In the genomic region with DNA sequence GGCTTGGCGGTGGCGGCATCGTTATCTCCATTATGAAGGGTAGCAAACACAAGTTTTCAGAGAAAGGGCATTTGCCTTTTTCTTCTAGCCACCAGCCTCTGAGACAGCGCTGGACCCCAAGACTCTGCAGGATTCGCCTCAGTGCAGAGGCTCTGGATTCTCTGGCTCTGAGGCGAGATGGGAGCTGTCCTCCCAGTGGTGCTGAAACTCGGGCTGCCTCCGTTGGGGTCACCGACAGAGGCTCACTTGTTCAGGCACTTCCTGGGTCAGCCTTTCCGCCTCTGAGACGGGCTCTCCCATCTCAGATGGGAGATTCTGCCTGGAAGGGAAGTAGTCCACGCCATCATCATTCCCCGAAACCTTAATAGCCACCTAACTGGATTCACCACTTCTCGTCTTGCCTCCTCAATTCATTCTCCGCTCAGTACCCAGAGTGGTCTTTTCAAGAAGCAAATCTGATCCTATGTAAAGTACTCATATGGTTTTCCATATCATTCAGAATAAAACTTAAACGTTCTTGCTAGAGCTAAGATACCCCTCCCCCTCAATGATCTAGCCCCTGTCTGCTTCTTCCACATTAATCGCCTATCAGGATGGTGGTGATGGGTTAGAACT, we compare ENCODE assay signal across 8 cellular contexts.
DNase-seq lines count a peak whose midpoint lies in the region; ATAC-seq and TF ChIP-seq lines count a peak whose summit lies in the region.

No MANE protein-coding gene starts in this region.

- ATAC-seq in natural killer cell = peak in 2 of 3 donors; percentile 52 to 62
- ATAC-seq in natural killer cell treated with Interleukin-12 subunit alpha and Interleukin-12 subunit beta and Interleukin-15 and Interleukin-18, amount 100 ng/mL, for 72 hours = no peak
- no peak for ATAC-seq in activated CD8-positive, alpha-beta memory T cell treated with anti-CD3 and anti-CD28 coated beads, Interleukin-2, amount 10 ng/mL, durations not matched to agents 7 days and 5 days
- peak; percentile 54 to 60 for ATAC-seq in right cardiac atrium
- ATAC-seq in GM18519 (IDR thresholded peaks at IDR 0.05; ENCODE audit: low FRiP score, unreplicated experiment) = no peak
- ATAC-seq in HG03457 (IDR thresholded peaks at IDR 0.05; ENCODE audit: unreplicated experiment) = no peak
- no peak for ATAC-seq in GM19397 (IDR thresholded peaks at IDR 0.05; ENCODE audit: unreplicated experiment)

- no peak for TF ChIP-seq CTCF in natural killer cell (IDR thresholded peaks at IDR 0.05)
- TF ChIP-seq CTCF in thyroid gland (IDR thresholded peaks at IDR 0.05) = no peak

- H3K27me3 ChIP-seq in right cardiac atrium (ENCODE audit: control insufficient read depth, insufficient read depth) (peaks cover 4% of the 10 kb centered on the region), thyroid gland (no peaks in the 10 kb centered on the region)

- peaks cover 52 to 66% of the 10 kb centered on the region in 2 donors for H3K27me3 Mint-ChIP-seq in natural killer cell (ENCODE audit: low read depth in 2 of 2)
- H3K27me3 Mint-ChIP-seq in natural killer cell treated with Interleukin-12 subunit alpha and Interleukin-12 subunit beta and Interleukin-15 and Interleukin-18, amount 100 ng/mL, for 72 hours = peaks cover 36 to 50% of the 10 kb centered on the region in 2 donors
- H3K27me3 Mint-ChIP-seq in activated CD8-positive, alpha-beta memory T cell treated with anti-CD3 and anti-CD28 coated beads, Interleukin-2, amount 10 ng/mL, durations not matched to agents 7 days and 5 days = peaks cover 85% of the 10 kb centered on the region

- no peak for TF ChIP-seq POLR2A in thyroid gland (IDR thresholded peaks at IDR 0.05)

- peaks cover 0 to 5% of the 10 kb centered on the region in 2 donors for H3K4me1 Mint-ChIP-seq in natural killer cell
- peaks cover 4 to 5% of the 10 kb centered on the region in 2 donors for H3K4me1 Mint-ChIP-seq in natural killer cell treated with Interleukin-12 subunit alpha and Interleukin-12 subunit beta and Interleukin-15 and Interleukin-18, amount 100 ng/mL, for 72 hours (ENCODE audit: low read depth in 2 of 2)
- peaks cover 3% of the 10 kb centered on the region for H3K4me1 Mint-ChIP-seq in activated CD8-positive, alpha-beta memory T cell treated with anti-CD3 and anti-CD28 coated beads, Interleukin-2, amount 10 ng/mL, durations not matched to agents 7 days and 5 days

- H3K27ac Mint-ChIP-seq in natural killer cell = no peak overlapping the region
- H3K27ac Mint-ChIP-seq in natural killer cell treated with Interleukin-12 subunit alpha and Interleukin-12 subunit beta and Interleukin-15 and Interleukin-18, amount 100 ng/mL, for 72 hours = no peak overlapping the region
- no peak overlapping the region for H3K27ac Mint-ChIP-seq in activated CD8-positive, alpha-beta memory T cell treated with anti-CD3 and anti-CD28 coated beads, Interleukin-2, amount 10 ng/mL, durations not matched to agents 7 days and 5 days

- peak; percentile 41 for DNase-seq in natural killer cell
- no peak for DNase-seq in natural killer cell treated with Interleukin-12 subunit alpha and Interleukin-12 subunit beta and Interleukin-15 and Interleukin-18, amount 100 ng/mL, for 72 hours (ENCODE audit: low spot score)
- DNase-seq in activated CD8-positive, alpha-beta memory T cell treated with anti-CD3 and anti-CD28 coated beads, Interleukin-2, amount 10 ng/mL, durations not matched to agents 7 days and 5 days = peak; percentile 70
- peak; percentile 37 to 77 (median 73) for DNase-seq in right cardiac atrium
- DNase-seq in thyroid gland = peak; percentile 29 to 57

- H3K27ac ChIP-seq in right cardiac atrium (ENCODE audit: low read length) = no peak overlapping the region
- H3K27ac ChIP-seq in thyroid gland = no peak overlapping the region

- H3K4me3 ChIP-seq in right cardiac atrium (ENCODE audit: low read length) (no peak overlapping the region), thyroid gland (replicated peaks in 1 of 3) (no peak overlapping the region)

- WGBS in right cardiac atrium = 16% methylated on average over 17 of the region's 17 CpGs
- WGBS in thyroid gland, 2 donors = 16 to 20% methylated on average over 14 to 16 of the region's 17 CpGs

- H3K4me3 Mint-ChIP-seq in natural killer cell = no peak overlapping the region
- no peak overlapping the region for H3K4me3 Mint-ChIP-seq in natural killer cell treated with Interleukin-12 subunit alpha and Interleukin-12 subunit beta and Interleukin-15 and Interleukin-18, amount 100 ng/mL, for 72 hours
- no peak overlapping the region for H3K4me3 Mint-ChIP-seq in activated CD8-positive, alpha-beta memory T cell treated with anti-CD3 and anti-CD28 coated beads, Interleukin-2, amount 10 ng/mL, durations not matched to agents 7 days and 5 days

- no peaks in the 10 kb centered on the region for H3K9me3 Mint-ChIP-seq in natural killer cell
- no peaks in the 10 kb centered on the region for H3K9me3 Mint-ChIP-seq in natural killer cell treated with Interleukin-12 subunit alpha and Interleukin-12 subunit beta and Interleukin-15 and Interleukin-18, amount 100 ng/mL, for 72 hours
- H3K9me3 Mint-ChIP-seq in activated CD8-positive, alpha-beta memory T cell treated with anti-CD3 and anti-CD28 coated beads, Interleukin-2, amount 10 ng/mL, durations not matched to agents 7 days and 5 days (ENCODE audit: low read depth) = no peaks in the 10 kb centered on the region

- H3K4me1 ChIP-seq in right cardiac atrium (ENCODE audit: control insufficient read depth, insufficient read depth, low read length) = no peaks in the 10 kb centered on the region
- H3K4me1 ChIP-seq in thyroid gland = no peaks in the 10 kb centered on the region

- CTCF ChIA-PET in activated CD8-positive, alpha-beta memory T cell treated with anti-CD3 and anti-CD28 coated beads, Interleukin-2, amount 10 ng/mL, durations not matched to agents 7 days and 5 days (lab: Charles Lee) = interaction anchor here (0.6 to 7.7 kb wide), 8 partner anchors 10 to 319 kb away, joined by 3 to 107 read pairs (median 4); no protein-coding TSS in a partner anchor

- H3K36me3 ChIP-seq in thyroid gland = no peaks in the 10 kb centered on the region

- intact Hi-C loops in natural killer cell (cut with micrococcal nuclease) (no loop called here), right cardiac atrium (cut with DNase I) (no loop called here), thyroid gland (cut with DNase I) (loop anchor here (5.0 kb wide), 1 partner anchor 57 kb away; no protein-coding TSS in a partner anchor)

- H3K36me3 Mint-ChIP-seq in natural killer cell = no peaks in the 10 kb centered on the region
- H3K36me3 Mint-ChIP-seq in natural killer cell treated with Interleukin-12 subunit alpha and Interleukin-12 subunit beta and Interleukin-15 and Interleukin-18, amount 100 ng/mL, for 72 hours = no peaks in the 10 kb centered on the region
- H3K36me3 Mint-ChIP-seq in activated CD8-positive, alpha-beta memory T cell treated with anti-CD3 and anti-CD28 coated beads, Interleukin-2, amount 10 ng/mL, durations not matched to agents 7 days and 5 days = no peaks in the 10 kb centered on the region

- no peaks in the 10 kb centered on the region for H3K9me3 ChIP-seq in right cardiac atrium (ENCODE audit: control insufficient read depth, low read length)
- H3K9me3 ChIP-seq in thyroid gland = no peaks in the 10 kb centered on the region

Comparison
In these comparisons a context has a peak if more than half of its experiments do, and no peak if none do; other contexts are left out.
1. ATAC-seq: peak in natural killer cell (2 of 3) and right cardiac atrium (2 of 2); none in natural killer cell treated with Interleukin-12 subunit alpha and Interleukin-12 subunit beta and Interleukin-15 and Interleukin-18, amount 100 ng/mL, for 72 hours (0 of 2), activated CD8-positive, alpha-beta memory T cell treated with anti-CD3 and anti-CD28 coated beads, Interleukin-2, amount 10 ng/mL, durations not matched to agents 7 days and 5 days (single experiment), GM18519 (single experiment), HG03457 (single experiment) and GM19397 (single experiment).